ENCODE assay signal across 32 cellular contexts in the genomic region with DNA sequence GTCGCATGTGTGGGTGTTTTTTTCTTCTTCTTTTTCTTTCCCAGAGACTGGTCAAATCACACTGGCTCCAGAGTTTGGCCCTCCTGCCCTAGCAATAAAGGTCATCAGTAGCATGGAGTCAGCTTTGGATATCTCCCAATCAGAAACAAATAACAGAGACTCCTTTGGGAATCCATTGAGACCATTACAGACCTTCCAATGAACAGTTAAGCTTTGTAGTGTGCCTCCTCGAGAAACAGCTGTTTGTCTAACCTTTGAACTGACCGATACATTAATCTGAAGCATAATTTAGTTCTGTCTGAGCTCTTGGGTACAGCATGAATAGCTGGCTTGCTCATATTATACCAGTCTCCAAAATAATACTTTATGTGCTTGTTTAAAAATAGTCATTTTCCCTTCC.
"Had no signal": no experiment of that assay in that cellular context is flagged by ENCODE, and none has a peak within 500 bp of the region (broad histone marks: within the 10 kb centered on the region; RNA-seq: fewer than 3 reads in every experiment).

No MANE protein-coding gene starts in this region.

- H3K9me3 ChIP-seq: adrenal gland had no signal

- H3K27ac ChIP-seq: adrenal gland, body of pancreas, brain microvascular endothelial cell, breast epithelium, VCaP had no signal

- H3K4me3 ChIP-seq: adrenal gland, body of pancreas, breast epithelium had no signal

- H3K4me1 ChIP-seq: adrenal gland, body of pancreas, breast epithelium had no signal

- ATAC-seq: activated CD8-positive, alpha-beta T cell treated with anti-CD3 and anti-CD28 coated beads for 36 hours; activated naive CD4-positive, alpha-beta T cell treated with anti-CD3 and anti-CD28 coated beads, Interleukin-2, amount 50 U/mL, for 72 hours; activated T-cell treated with anti-CD3 and anti-CD28 coated beads, Interleukin-2, amount 50 U/mL, for 4 hours; activated T-cell treated with anti-CD3 and anti-CD28 coated beads, Interleukin-2, amount 50 U/mL, for 72 hours; activated T-helper 17 cell treated with anti-CD3 and anti-CD28 coated beads, Interleukin-2, amount 50 U/mL, for 72 hours; body of pancreas had no signal

- H3K36me3 ChIP-seq: adrenal gland, brain microvascular endothelial cell, breast epithelium had no signal

- DNase-seq: activated B cell treated with CpG ODN at 0.5 μM for 24 hours; activated CD4-positive, alpha-beta memory T cell treated with anti-CD3 and anti-CD28 coated beads for 36 hours; activated CD4-positive, alpha-beta T cell treated with anti-CD3 and anti-CD28 coated beads for 4 hours; activated CD4-positive, alpha-beta T cell treated with anti-CD3 and anti-CD28 coated beads, Interleukin-2, amount 10 ng/mL, durations not matched to agents 24 days and 14 days; activated CD4-positive, alpha-beta T cell treated with anti-CD3 and anti-CD28 coated beads, Interleukin-2, amount 50 U/mL, for 1 hour; activated CD4-positive, alpha-beta T cell treated with anti-CD3 and anti-CD28 coated beads, Interleukin-2, amount 50 U/mL, for 4 hours; activated CD4-positive, CD25-positive, alpha-beta regulatory T cell treated with anti-CD3 and anti-CD28 coated beads, Interleukin-2, amount 50 U/mL, for 72 hours; activated CD8-positive, alpha-beta memory T cell treated with anti-CD3 and anti-CD28 coated beads, Interleukin-2, amount 50 U/mL, for 4 hours; activated CD8-positive, alpha-beta T cell treated with anti-CD3 and anti-CD28 coated beads for 36 hours; activated effector memory CD4-positive, alpha-beta T cell treated with anti-CD3 and anti-CD28 coated beads, Interleukin-2, amount 50 U/mL, for 16 hours; activated gamma-delta T cell treated with Interleukin-2 at 50 U/mL for 16 hours; activated naive CD4-positive, alpha-beta T cell; activated naive CD4-positive, alpha-beta T cell treated with anti-CD3 and anti-CD28 coated beads for 36 hours; activated naive CD4-positive, alpha-beta T cell treated with anti-CD3 and anti-CD28 coated beads, Interleukin-2, amount 50 U/mL, for 16 hours; activated naive CD8-positive, alpha-beta T cell treated with anti-CD3 and anti-CD28 coated beads for 36 hours; activated T-cell treated with anti-CD3 and anti-CD28 coated beads for 4 hours; activated T-cell treated with anti-CD3 and anti-CD28 coated beads, Interleukin-2, amount 50 U/mL, for 1 hour; activated T-cell treated with anti-CD3 and anti-CD28 coated beads, Interleukin-2, amount 50 U/mL, for 4 hours; activated T-cell treated with anti-CD3 and anti-CD28 coated beads, Interleukin-2, amount 50 U/mL, for 72 hours; adrenal gland; amniotic stem cell; aorta; body of pancreas; brain microvascular endothelial cell; central memory CD4-positive, alpha-beta T cell; T-helper 1 cell; T-helper 2 cell; T-helper 9 cell had no signal
